Comparison of ENCODE assay signal across 1 cellular context in genomic region chr17:75826561-75827290, GRCh38.
TF ChIP-seq lines count a peak whose summit lies in the region.

No MANE protein-coding gene starts in this region.

TF ChIP-seq in SK-N-SH treated with all-trans-retinoic acid at 6 μM for 48 hours, 23 proteins besides CTCF, POLR2A, EP300 and RAD21 (continued from another document):
- TF ChIP-seq ISL1 (CRISPR knock-in tag; IDR thresholded peaks at IDR 0.05) (no peak), RARB (CRISPR knock-in tag; IDR thresholded peaks at IDR 0.05) (no peak), ARNTL (CRISPR knock-in tag; IDR thresholded peaks at IDR 0.05; ENCODE audit: borderline replicate concordance, low read depth) (no peak), ZNF70 (CRISPR knock-in tag; IDR thresholded peaks at IDR 0.05) (no peak), ZFP30 (CRISPR knock-in tag; IDR thresholded peaks at IDR 0.05) (no peak), POU6F1 (CRISPR knock-in tag; IDR thresholded peaks at IDR 0.05; ENCODE audit: borderline replicate concordance, low read depth) (no peak)
